16 cellular contexts compared by ENCODE assay signal in the genomic region with DNA sequence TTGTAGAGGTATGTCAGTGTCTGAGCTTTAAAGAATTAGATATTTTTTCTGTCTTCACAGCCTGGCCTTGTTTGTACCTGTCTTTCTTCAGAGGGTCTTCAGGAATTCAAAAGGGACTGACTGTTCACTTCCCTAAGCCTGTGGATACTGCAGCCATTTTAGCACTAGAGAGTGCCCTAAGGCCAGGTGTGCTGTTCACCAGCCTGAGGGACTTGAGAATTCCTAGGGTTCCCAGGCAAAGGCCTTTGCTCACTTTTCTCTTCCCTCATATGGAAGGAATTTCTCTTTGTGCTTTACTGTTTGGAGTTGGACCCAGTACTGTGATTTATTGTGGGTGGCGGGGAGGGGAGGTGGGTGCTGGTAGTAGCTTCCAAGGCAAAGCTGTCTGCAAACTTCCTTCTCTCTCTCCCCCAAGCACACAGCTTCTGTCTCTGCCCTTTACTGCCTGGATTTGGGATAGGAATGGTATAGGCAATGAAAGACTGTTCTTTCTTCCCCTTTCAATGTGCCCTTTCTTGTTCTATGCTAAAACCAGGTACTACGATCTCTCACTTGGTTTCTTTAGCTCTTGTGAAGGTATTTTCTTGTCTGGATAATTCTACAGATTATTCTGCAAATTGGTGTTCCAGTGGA.
"Had no signal": no experiment of that assay in that cellular context is flagged by ENCODE, and none has a peak within 500 bp of the region (broad histone marks: within the 10 kb centered on the region; RNA-seq: fewer than 3 reads in every experiment).

No MANE protein-coding gene starts in this region.

- H3K4me1 ChIP-seq: colonic mucosa, lower lobe of right lung, prostate gland, right lobe of liver, upper lobe of left lung had no signal

- ATAC-seq: foreskin keratinocyte; lower lobe of right lung; naive thymus-derived CD4-positive, alpha-beta T cell; right lobe of liver; stimulated activated memory B cell treated with anti-CD40 and anti-IgM and Interleukin-4, amounts not matched to agents 10 μg/mL and 1 μg/mL and 100 μg/mL, for 72 hours had no signal

- H3K4me3 Mint-ChIP-seq: stimulated activated memory B cell treated with anti-CD40 and anti-IgM and Interleukin-4, amounts not matched to agents 10 μg/mL and 1 μg/mL and 100 μg/mL, for 72 hours had no signal

- FAIRE-seq: endothelial cell of umbilical vein had no signal

- H3K27me3 Mint-ChIP-seq: naive thymus-derived CD4-positive, alpha-beta T cell; stimulated activated memory B cell treated with anti-CD40 and anti-IgM and Interleukin-4, amounts not matched to agents 10 μg/mL and 1 μg/mL and 100 μg/mL, for 72 hours had no signal

- DNase-seq: activated CD4-positive, alpha-beta T cell treated with anti-CD3 and anti-CD28 coated beads for 4 hours; activated gamma-delta T cell treated with Interleukin-2 at 50 U/mL for 16 hours; colonic mucosa; lower lobe of right lung; naive thymus-derived CD4-positive, alpha-beta T cell; occipital lobe; right lobe of liver; substantia nigra; T1000; upper lobe of left lung had no signal

- H3K36me3 ChIP-seq: colonic mucosa, lower lobe of right lung, prostate gland, right lobe of liver had no signal

- H3K27ac Mint-ChIP-seq: stimulated activated memory B cell treated with anti-CD40 and anti-IgM and Interleukin-4, amounts not matched to agents 10 μg/mL and 1 μg/mL and 100 μg/mL, for 72 hours had no signal

- H3K9me3 ChIP-seq: colonic mucosa, prostate gland, right lobe of liver had no signal

- H3K27ac ChIP-seq: colonic mucosa, foreskin keratinocyte, lower lobe of right lung, prostate gland, right lobe of liver, SJSA1, upper lobe of left lung, VCaP had no signal

- H3K27me3 ChIP-seq: colonic mucosa, foreskin keratinocyte, right lobe of liver, SJSA1, upper lobe of left lung had no signal

- H3K4me3 ChIP-seq: colonic mucosa, lower lobe of right lung, prostate gland, right lobe of liver, SJSA1, upper lobe of left lung had no signal
